In genomic region chr10:127939786-127940330, GRCh38 we compare ENCODE assay signal across 17 cellular contexts. TPM values are rescaled to one million over a fixed set of nuclear protein-coding genes. Genes with fewer than 3 reads are reported as not detected.
DNase-seq lines count a peak whose midpoint lies in the region; TF ChIP-seq lines count a peak whose summit lies in the region.
"Had no signal": no experiment of that assay in that cellular context is flagged by ENCODE, and none has a peak within 500 bp of the region (broad histone marks: within the 10 kb centered on the region; RNA-seq: fewer than 3 reads in every experiment).

No MANE protein-coding gene starts in this region.

- TF ChIP-seq EP300 in sigmoid colon (IDR thresholded peaks at IDR 0.05), result no peak

- no peaks in the 10 kb centered on the region for H3K27me3 Mint-ChIP-seq in dendritic cell treated with granulocyte-macrophage colony-stimulating factor and Interleukin-4, amounts not matched to agents 40 ng/mL and 50 ng/mL, for 4 days
- H3K27me3 Mint-ChIP-seq in glutamatergic neuron (ENCODE audit: unreplicated experiment), result peaks cover 6% of the 10 kb centered on the region

- intact Hi-C loops in dendritic cell treated with granulocyte-macrophage colony-stimulating factor and Interleukin-4, amounts not matched to agents 40 ng/mL and 50 ng/mL, for 4 days (cut with micrococcal nuclease), result no loop called here
- intact Hi-C loops in sigmoid colon (cut with DNase I), result no loop called here

- H3K9me3 ChIP-seq in sigmoid colon, result no peaks in the 10 kb centered on the region

- H3K4me3 ChIP-seq in sigmoid colon, result no peak overlapping the region
- H3K4me3 ChIP-seq: SK-N-MC had no signal

- no peaks in the 10 kb centered on the region for H3K27me3 ChIP-seq in sigmoid colon

- H3K27ac ChIP-seq in sigmoid colon, result no peak overlapping the region
- H3K27ac ChIP-seq: SK-N-MC had no signal

- no peak overlapping the region for H3K4me3 Mint-ChIP-seq in dendritic cell treated with granulocyte-macrophage colony-stimulating factor and Interleukin-4, amounts not matched to agents 40 ng/mL and 50 ng/mL, for 4 days
- H3K4me3 Mint-ChIP-seq in glutamatergic neuron (ENCODE audit: unreplicated experiment), result no peak overlapping the region

- H3K27ac Mint-ChIP-seq in dendritic cell treated with granulocyte-macrophage colony-stimulating factor and Interleukin-4, amounts not matched to agents 40 ng/mL and 50 ng/mL, for 4 days, result peak overlapping the region; percentile 45
- H3K27ac Mint-ChIP-seq in glutamatergic neuron (ENCODE audit: unreplicated experiment), result no peak overlapping the region

- H3K4me1 ChIP-seq in sigmoid colon, result no peaks in the 10 kb centered on the region

- DNase-seq in NCI-H748 (lab: John Stamatoyannopoulos, UW; ENCODE audit: unreplicated experiment) (peak; percentile 60), NCI-H748 treated with DMSO at 0.1 percent for 48 hours (lab: John Stamatoyannopoulos, UW) (no peak), NCI-H2029 treated with DMSO at 0.1 percent for 48 hours (lab: John Stamatoyannopoulos, UW) (peak; percentile 31), sigmoid colon (peak; percentile 32), glutamatergic neuron (no peak), GM03348 (ENCODE audit: low spot score) (no peak), activated gamma-delta T cell treated with Interleukin-2 at 50 U/mL for 16 hours (no peak)
- DNase-seq: AML-193, KBM-7, NCI-H1092 treated with DMSO at 0.1 percent for 48 hours, NCI-H187 treated with DMSO at 0.1 percent for 48 hours, NCI-H524 had no signal

- H3K4me1 Mint-ChIP-seq in dendritic cell treated with granulocyte-macrophage colony-stimulating factor and Interleukin-4, amounts not matched to agents 40 ng/mL and 50 ng/mL, for 4 days (ENCODE audit: low read depth), result peaks cover 59% of the 10 kb centered on the region
- no peaks in the 10 kb centered on the region for H3K4me1 Mint-ChIP-seq in glutamatergic neuron (ENCODE audit: low read depth, unreplicated experiment)

- 83 to 89% methylated on average over 4 of the region's 4 CpGs for WGBS in sigmoid colon, 2 donors

- no peaks in the 10 kb centered on the region for H3K36me3 ChIP-seq in sigmoid colon

- peaks cover 16% of the 10 kb centered on the region for H3K36me3 Mint-ChIP-seq in dendritic cell treated with granulocyte-macrophage colony-stimulating factor and Interleukin-4, amounts not matched to agents 40 ng/mL and 50 ng/mL, for 4 days (ENCODE audit: low read depth)
- H3K36me3 Mint-ChIP-seq in glutamatergic neuron (ENCODE audit: unreplicated experiment), result peaks cover 9% of the 10 kb centered on the region

- TF ChIP-seq POLR2A in sigmoid colon (IDR thresholded peaks at IDR 0.05), result no peak

- TF ChIP-seq CTCF in sigmoid colon (IDR thresholded peaks at IDR 0.05), result no peak
- TF ChIP-seq CTCF in glutamatergic neuron (IDR thresholded peaks at IDR 0.05; ENCODE audit: partially characterized antibody, unreplicated experiment), result no peak

- peaks cover 5% of the 10 kb centered on the region for H3K9me3 Mint-ChIP-seq in dendritic cell treated with granulocyte-macrophage colony-stimulating factor and Interleukin-4, amounts not matched to agents 40 ng/mL and 50 ng/mL, for 4 days
- peaks cover 7% of the 10 kb centered on the region for H3K9me3 Mint-ChIP-seq in glutamatergic neuron (ENCODE audit: unreplicated experiment)

RNA-seq across cellular contexts. Expression of gene PTPRE, which starts 33.0 kb away (rescaled TPM):
- total RNA-seq in sigmoid colon (10 to 100 TPM; 10.7 to 17.9 (median 13.8) TPM), glutamatergic neuron (ENCODE audit: unreplicated experiment) (2.6 TPM)
- polyA plus RNA-seq in sigmoid colon, result 10 to 100 TPM in 1 of 3 donors, 1 to 10 TPM in 2; 4.2 to 11.9 (median 5.1) TPM

RNA-seq across cellular contexts. Expression of gene CLRN3, which starts 47.1 kb away (rescaled TPM):
- not detected for total RNA-seq in sigmoid colon
- polyA plus RNA-seq in sigmoid colon, result 10 to 100 TPM; 37.8 to 88.9 (median 56.2) TPM
- total RNA-seq in glutamatergic neuron (ENCODE audit: unreplicated experiment), result not detected
- total RNA-seq: A673, Daoy, Right ventricle myocardium inferior had no signal

Comparison
In these comparisons a context has a peak if more than half of its experiments do, and no peak if none do; other contexts are left out.
1. DNase-seq: peak in NCI-H748 (single experiment), NCI-H2029 treated with DMSO at 0.1 percent for 48 hours (single experiment) and sigmoid colon (single experiment); none in NCI-H748 treated with DMSO at 0.1 percent for 48 hours (single experiment), glutamatergic neuron (single experiment), GM03348 (single experiment) and activated gamma-delta T cell treated with Interleukin-2 at 50 U/mL for 16 hours (single experiment).